Comparison of ENCODE assay signal across 33 cellular contexts in genomic region chr9:15352301-15352700, GRCh38.
"Had no signal": no experiment of that assay in that cellular context is flagged by ENCODE, and none has a peak within 500 bp of the region (broad histone marks: within the 10 kb centered on the region; RNA-seq: fewer than 3 reads in every experiment).

No MANE protein-coding gene starts in this region.

- FAIRE-seq: RCC 7860 had no signal

- ATAC-seq: activated CD8-positive, alpha-beta memory T cell treated with anti-CD3 and anti-CD28 coated beads, Interleukin-2, amount 10 ng/mL, durations not matched to agents 7 days and 5 days; Right ventricle myocardium inferior; SK-N-SH treated with all-trans-retinoic acid at 6 μM for 48 hours; T-cell; T-helper 17 cell had no signal

- H3K27ac Mint-ChIP-seq: activated B cell treated with CpG ODN at 0.5 μM for 24 hours; activated CD4-positive, alpha-beta memory T cell treated with anti-CD3 and anti-CD28 coated beads, Interleukin-2, amount 10 ng/mL, durations not matched to agents 7 days and 5 days; activated CD8-positive, alpha-beta memory T cell treated with anti-CD3 and anti-CD28 coated beads, Interleukin-2, amount 10 ng/mL, durations not matched to agents 7 days and 5 days; activated naive CD4-positive, alpha-beta T cell treated with anti-CD3 and anti-CD28 coated beads, Interleukin-2, amount 10 ng/mL, durations not matched to agents 7 days and 5 days; activated naive CD8-positive, alpha-beta T cell treated with anti-CD3 and anti-CD28 coated beads, Interleukin-2, amount 10 ng/mL, durations not matched to agents 7 days and 5 days; T-cell had no signal

- H3K9me3 ChIP-seq: ascending aorta had no signal

- H3K27me3 Mint-ChIP-seq: activated B cell treated with CpG ODN at 0.5 μM for 24 hours; activated CD4-positive, alpha-beta memory T cell treated with anti-CD3 and anti-CD28 coated beads, Interleukin-2, amount 10 ng/mL, durations not matched to agents 7 days and 5 days; activated CD8-positive, alpha-beta memory T cell treated with anti-CD3 and anti-CD28 coated beads, Interleukin-2, amount 10 ng/mL, durations not matched to agents 7 days and 5 days; activated naive CD4-positive, alpha-beta T cell treated with anti-CD3 and anti-CD28 coated beads, Interleukin-2, amount 10 ng/mL, durations not matched to agents 7 days and 5 days; activated naive CD8-positive, alpha-beta T cell treated with anti-CD3 and anti-CD28 coated beads, Interleukin-2, amount 10 ng/mL, durations not matched to agents 7 days and 5 days; T-cell; T-helper 17 cell had no signal

- H3K36me3 Mint-ChIP-seq: activated CD8-positive, alpha-beta memory T cell treated with anti-CD3 and anti-CD28 coated beads, Interleukin-2, amount 10 ng/mL, durations not matched to agents 7 days and 5 days; activated naive CD4-positive, alpha-beta T cell treated with anti-CD3 and anti-CD28 coated beads, Interleukin-2, amount 10 ng/mL, durations not matched to agents 7 days and 5 days; activated naive CD8-positive, alpha-beta T cell treated with anti-CD3 and anti-CD28 coated beads, Interleukin-2, amount 10 ng/mL, durations not matched to agents 7 days and 5 days; T-cell had no signal

- H3K27me3 ChIP-seq: ascending aorta, cardiac muscle cell had no signal

- H3K27ac ChIP-seq: ascending aorta, cardiac muscle cell, KMS-11, RWPE1, VCaP had no signal

- H3K9ac ChIP-seq: KMS-11 had no signal

- H3K4me2 ChIP-seq: KMS-11 had no signal

- H3K4me3 ChIP-seq: ascending aorta, cardiac muscle cell had no signal

- H3K9me3 Mint-ChIP-seq: activated B cell treated with CpG ODN at 0.5 μM for 24 hours; activated CD4-positive, alpha-beta memory T cell treated with anti-CD3 and anti-CD28 coated beads, Interleukin-2, amount 10 ng/mL, durations not matched to agents 7 days and 5 days; activated naive CD4-positive, alpha-beta T cell treated with anti-CD3 and anti-CD28 coated beads, Interleukin-2, amount 10 ng/mL, durations not matched to agents 7 days and 5 days; activated naive CD8-positive, alpha-beta T cell treated with anti-CD3 and anti-CD28 coated beads, Interleukin-2, amount 10 ng/mL, durations not matched to agents 7 days and 5 days; T-cell had no signal

- H3K4me3 Mint-ChIP-seq: activated B cell treated with CpG ODN at 0.5 μM for 24 hours; activated CD4-positive, alpha-beta memory T cell treated with anti-CD3 and anti-CD28 coated beads, Interleukin-2, amount 10 ng/mL, durations not matched to agents 7 days and 5 days; activated CD8-positive, alpha-beta memory T cell treated with anti-CD3 and anti-CD28 coated beads, Interleukin-2, amount 10 ng/mL, durations not matched to agents 7 days and 5 days; activated naive CD4-positive, alpha-beta T cell treated with anti-CD3 and anti-CD28 coated beads, Interleukin-2, amount 10 ng/mL, durations not matched to agents 7 days and 5 days; activated naive CD8-positive, alpha-beta T cell treated with anti-CD3 and anti-CD28 coated beads, Interleukin-2, amount 10 ng/mL, durations not matched to agents 7 days and 5 days; T-cell; T-helper 17 cell had no signal

- DNase-seq: activated B cell treated with CpG ODN at 0.5 μM for 24 hours; activated CD4-positive, alpha-beta memory T cell treated with anti-CD3 and anti-CD28 coated beads, Interleukin-2, amount 10 ng/mL, durations not matched to agents 7 days and 5 days; activated CD4-positive, alpha-beta T cell treated with anti-CD3 and anti-CD28 coated beads for 48 hours; activated CD4-positive, CD25-positive, alpha-beta regulatory T cell treated with anti-CD3 and anti-CD28 coated beads, Interleukin-2, amount 50 U/mL, for 72 hours; activated CD8-positive, alpha-beta memory T cell treated with anti-CD3 and anti-CD28 coated beads for 24 hours; activated CD8-positive, alpha-beta memory T cell treated with anti-CD3 and anti-CD28 coated beads, Interleukin-2, amount 10 ng/mL, durations not matched to agents 7 days and 5 days; activated CD8-positive, alpha-beta memory T cell treated with anti-CD3 and anti-CD28 coated beads, Interleukin-2, amount 50 U/mL, for 48 hours; activated effector memory CD4-positive, alpha-beta T cell treated with Interleukin-2 at 50 U/mL for 16 hours; activated naive CD4-positive, alpha-beta T cell treated with anti-CD3 and anti-CD28 coated beads, Interleukin-2, amount 10 ng/mL, durations not matched to agents 7 days and 5 days; activated naive CD8-positive, alpha-beta T cell treated with anti-CD3 and anti-CD28 coated beads, Interleukin-2, amount 10 ng/mL, durations not matched to agents 7 days and 5 days; activated T-cell treated with anti-CD3 and anti-CD28 coated beads, Interleukin-2, amount 50 U/mL, for 48 hours; amygdala; NCI-H1092 treated with DMSO at 0.1 percent for 48 hours; NCI-H1417; NCI-H146; NCI-H187; NCI-H2029 treated with DMSO at 0.1 percent for 48 hours; NCI-H2171 treated with DMSO at 0.1 percent for 48 hours; NCI-H2227 treated with DMSO at 0.1 percent for 48 hours; NCI-H446; NCI-H524 treated with DMSO at 0.1 percent for 48 hours; SIG-M5; T-cell; T-helper 17 cell; T-helper 9 cell had no signal

- H3K36me3 ChIP-seq: ascending aorta, cardiac muscle cell had no signal

- H3K4me1 ChIP-seq: ascending aorta had no signal
